8 cellular contexts compared by ENCODE assay signal in the genomic region with DNA sequence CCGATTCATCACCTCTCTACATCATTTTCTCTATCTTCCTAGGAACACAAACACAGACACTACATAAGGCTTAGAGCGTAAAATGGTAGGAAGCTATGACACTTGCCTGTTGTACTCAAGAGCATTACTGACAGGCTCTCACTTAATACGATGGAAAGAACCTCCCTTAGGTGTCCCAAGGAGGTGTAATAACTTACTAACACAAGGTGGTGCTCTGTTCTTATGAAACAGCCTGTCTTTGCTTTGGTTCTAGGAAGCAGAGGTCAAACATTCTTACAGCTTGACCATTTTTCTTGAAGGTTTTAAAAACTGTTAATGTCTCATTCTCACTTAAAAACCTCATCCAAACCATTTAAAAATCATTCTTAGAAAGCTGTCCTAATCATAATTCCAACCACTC.
A peak's percentile ranks its signal among the peaks of the same experiment; 100 is the strongest.
DNase-seq lines count a peak whose midpoint lies in the region; ATAC-seq, FAIRE-seq and TF ChIP-seq lines count a peak whose summit lies in the region.

No MANE protein-coding gene starts in this region.

- no peaks in the 10 kb centered on the region for H4K20me1 ChIP-seq in OCI-LY3 (ENCODE audit: insufficient read depth, low read length)

- no peak overlapping the region for H3K4me2 ChIP-seq in OCI-LY3 (ENCODE audit: low read length)

- ATAC-seq in GM19397 (IDR thresholded peaks at IDR 0.05; ENCODE audit: unreplicated experiment) (peak; percentile 83), HG03342 (IDR thresholded peaks at IDR 0.05; ENCODE audit: unreplicated experiment) (peak; percentile 84), pancreas (peak; percentile 84 to 99 (median 96))

- H3K4me3 ChIP-seq in OCI-LY3 (ENCODE audit: low read length) (no peak overlapping the region), esophagus muscularis mucosa (no peak overlapping the region), pancreas (no peak overlapping the region)

- H3K9me3 ChIP-seq in OCI-LY3 (ENCODE audit: insufficient read depth, low read length) (no peaks in the 10 kb centered on the region), esophagus muscularis mucosa (no peaks in the 10 kb centered on the region), pancreas (no peaks in the 10 kb centered on the region)

- intact Hi-C loops in esophagus muscularis mucosa (cut with DNase I): loop anchor here (2.0 to 10.0 kb wide), 3 partner anchors 343 to 567 kb away; a partner anchor contains a TSS
- intact Hi-C loops in pancreas (cut with DNase I): loop anchor here in 2 of 3 donors (5.0 to 10.0 kb wide), 2 partner anchors 345 to 568 kb away; no protein-coding TSS in a partner anchor

- no peaks in the 10 kb centered on the region for H3K79me2 ChIP-seq in OCI-LY3 (ENCODE audit: low read length)

- TF ChIP-seq POLR2A in esophagus muscularis mucosa (IDR thresholded peaks at IDR 0.05; ENCODE audit: low read depth): no peak

- H3K4me1 ChIP-seq in OCI-LY3 (ENCODE audit: low read length): no peaks in the 10 kb centered on the region
- no peaks in the 10 kb centered on the region for H3K4me1 ChIP-seq in esophagus muscularis mucosa
- no peaks in the 10 kb centered on the region for H3K4me1 ChIP-seq in pancreas

- FAIRE-seq in pancreas (lab: Jason Lieb, UNC): peak; percentile 87

- H3K36me3 ChIP-seq in OCI-LY3 (replicated peaks; ENCODE audit: low read depth, low read length): no peaks in the 10 kb centered on the region
- H3K36me3 ChIP-seq in esophagus muscularis mucosa: no peaks in the 10 kb centered on the region
- H3K36me3 ChIP-seq in pancreas: no peaks in the 10 kb centered on the region

- H3K9ac ChIP-seq in OCI-LY3 (ENCODE audit: low read length): no peak overlapping the region

- no peak for TF ChIP-seq EP300 in esophagus muscularis mucosa (IDR thresholded peaks at IDR 0.05)

- peak; percentile 83 for TF ChIP-seq CTCF in OCI-LY3 (IDR thresholded peaks at IDR 0.05; ENCODE audit: low read depth, low read length)
- TF ChIP-seq CTCF in esophagus muscularis mucosa (IDR thresholded peaks at IDR 0.05): peak; percentile 50 to 63 (median 62)
- peak; percentile 7 to 43 (median 33) for TF ChIP-seq CTCF in pancreas (IDR thresholded peaks at IDR 0.05)

- H3K27me3 ChIP-seq in OCI-LY3 (ENCODE audit: low read depth, low read length) (no peaks in the 10 kb centered on the region), esophagus muscularis mucosa (no peaks in the 10 kb centered on the region), pancreas (no peaks in the 10 kb centered on the region)

- no peak overlapping the region for H3K27ac ChIP-seq in OCI-LY3 (ENCODE audit: low read length)
- H3K27ac ChIP-seq in esophagus muscularis mucosa (replicated peaks in 1 of 4): no peak overlapping the region
- no peak overlapping the region for H3K27ac ChIP-seq in pancreas

- peak; percentile 63 for DNase-seq in DMS 273 (lab: John Stamatoyannopoulos, UW; ENCODE audit: unreplicated experiment)
- DNase-seq in esophagus muscularis mucosa (ENCODE audit: extremely low spot score): no peak
- DNase-seq in pancreas: peak in 1 of 6 donors; percentile 13
- DNase-seq in activated CD4-positive, alpha-beta T cell treated with anti-CD3 and anti-CD28 coated beads, Interleukin-2, amount 50 U/mL, for 48 hours: no peak
- DNase-seq in GOT3 (lab: John Stamatoyannopoulos, UW): no peak

- WGBS in esophagus muscularis mucosa: 61% methylated on average over 3 of the region's 3 CpGs
- 38 to 48% methylated on average over 3 of the region's 3 CpGs for WGBS in pancreas, 2 donors

- no peak overlapping the region for H2AFZ ChIP-seq in OCI-LY3 (ENCODE audit: low read depth, low read length)

Comparison
In these comparisons a context has a peak if more than half of its experiments do, and no peak if none do; other contexts are left out.
1. CTCF ChIP-seq: peak in every context shown above with its lines; median percentile 83 in OCI-LY3; 62 in esophagus muscularis mucosa; 33 in pancreas.